ENCODE assay signal across 34 cellular contexts in genomic region chr3:11413071-11413470, GRCh38.
"Had no signal": no experiment of that assay in that cellular context is flagged by ENCODE, and none has a peak within 500 bp of the region (broad histone marks: within the 10 kb centered on the region; RNA-seq: fewer than 3 reads in every experiment).

No MANE protein-coding gene starts in this region.

- H3K27me3 ChIP-seq: ascending aorta, cardiac muscle cell had no signal

- H3K4me1 Mint-ChIP-seq: activated B cell treated with CpG ODN at 0.5 μM for 24 hours, brain had no signal

- H3K36me3 ChIP-seq: cardiac muscle cell had no signal

- H3K4me3 ChIP-seq: ascending aorta, cardiac muscle cell had no signal

- DNase-seq: activated B cell treated with CpG ODN at 0.5 μM for 24 hours; activated CD4-positive, alpha-beta memory T cell treated with anti-CD3 and anti-CD28 coated beads for 36 hours; activated CD4-positive, alpha-beta T cell treated with anti-CD3 and anti-CD28 coated beads for 4 hours; activated CD4-positive, alpha-beta T cell treated with anti-CD3 and anti-CD28 coated beads, Interleukin-2, amount 10 ng/mL, durations not matched to agents 24 days and 14 days; activated CD4-positive, alpha-beta T cell treated with anti-CD3 and anti-CD28 coated beads, Interleukin-2, amount 50 U/mL, for 1 hour; activated CD4-positive, alpha-beta T cell treated with anti-CD3 and anti-CD28 coated beads, Interleukin-2, amount 50 U/mL, for 4 hours; activated CD4-positive, CD25-positive, alpha-beta regulatory T cell treated with anti-CD3 and anti-CD28 coated beads, Interleukin-2, amount 50 U/mL, for 72 hours; activated CD8-positive, alpha-beta memory T cell treated with anti-CD3 and anti-CD28 coated beads, Interleukin-2, amount 50 U/mL, for 4 hours; activated CD8-positive, alpha-beta T cell treated with anti-CD3 and anti-CD28 coated beads for 36 hours; activated effector memory CD4-positive, alpha-beta T cell treated with anti-CD3 and anti-CD28 coated beads, Interleukin-2, amount 50 U/mL, for 16 hours; activated gamma-delta T cell treated with Interleukin-2 at 50 U/mL for 16 hours; activated naive CD4-positive, alpha-beta T cell; activated naive CD4-positive, alpha-beta T cell treated with anti-CD3 and anti-CD28 coated beads for 36 hours; activated naive CD4-positive, alpha-beta T cell treated with anti-CD3 and anti-CD28 coated beads, Interleukin-2, amount 50 U/mL, for 16 hours; activated naive CD8-positive, alpha-beta T cell treated with anti-CD3 and anti-CD28 coated beads for 36 hours; activated T-cell treated with anti-CD3 and anti-CD28 coated beads for 4 hours; activated T-cell treated with anti-CD3 and anti-CD28 coated beads, Interleukin-2, amount 50 U/mL, for 1 hour; activated T-cell treated with anti-CD3 and anti-CD28 coated beads, Interleukin-2, amount 50 U/mL, for 4 hours; activated T-cell treated with anti-CD3 and anti-CD28 coated beads, Interleukin-2, amount 50 U/mL, for 72 hours; amygdala; anterior cingulate cortex; caudate nucleus; T-helper 1 cell; T-helper 2 cell; T-helper 9 cell had no signal

- H3K27ac Mint-ChIP-seq: activated B cell treated with CpG ODN at 0.5 μM for 24 hours; activated CD4-positive, alpha-beta memory T cell treated with anti-CD3 and anti-CD28 coated beads for 36 hours; activated CD4-positive, alpha-beta T cell treated with anti-CD3 and anti-CD28 coated beads, Interleukin-2, amount 10 ng/mL, durations not matched to agents 24 days and 14 days; activated naive CD4-positive, alpha-beta T cell treated with anti-CD3 and anti-CD28 coated beads for 36 hours; activated naive CD4-positive, alpha-beta T cell treated with anti-CD3 and anti-CD28 coated beads, Interleukin-2, amount 50 U/mL, for 72 hours; activated naive CD8-positive, alpha-beta T cell treated with anti-CD3 and anti-CD28 coated beads for 36 hours; activated T-cell treated with anti-CD3 and anti-CD28 coated beads, Interleukin-2, amount 50 U/mL, for 72 hours; activated T-helper 1 cell treated with anti-CD3 and anti-CD28 coated beads, Interleukin-12 subunit alpha, Interleukin-12 subunit beta, Interleukin-2, Interleukin-4 antibody, amounts not matched to agents 30 ng/mL and 10 ng/mL and 1 ng/mL, durations not matched to agents 14 hours and 24 hours and 36 hours; activated T-helper 17 cell treated with anti-CD3 and anti-CD28 coated beads, Interleukin-2, amount 50 U/mL, for 72 hours; T-helper 1 cell treated with Interleukin-12 subunit alpha and Interleukin-12 subunit beta and Interleukin-4 antibody, amounts not matched to agents 30 μg/mL and 1 μg/mL, for 36 hours; T-helper 2 cell treated with Interferon-gamma antibody and Interleukin-4, amounts not matched to agents 5 μg/mL and 100 μg/mL, for 36 hours had no signal

- H3K4me3 Mint-ChIP-seq: activated B cell treated with CpG ODN at 0.5 μM for 24 hours; activated CD4-positive, alpha-beta memory T cell treated with anti-CD3 and anti-CD28 coated beads for 36 hours; activated CD4-positive, alpha-beta T cell treated with anti-CD3 and anti-CD28 coated beads, Interleukin-2, amount 10 ng/mL, durations not matched to agents 24 days and 14 days; activated CD8-positive, alpha-beta T cell treated with anti-CD3 and anti-CD28 coated beads for 36 hours; activated naive CD4-positive, alpha-beta T cell treated with anti-CD3 and anti-CD28 coated beads for 36 hours; activated naive CD8-positive, alpha-beta T cell treated with anti-CD3 and anti-CD28 coated beads for 36 hours; activated T-cell treated with anti-CD3 and anti-CD28 coated beads, Interleukin-2, amount 50 U/mL, for 4 hours; activated T-cell treated with anti-CD3 and anti-CD28 coated beads, Interleukin-2, amount 50 U/mL, for 72 hours; activated T-helper 1 cell treated with anti-CD3 and anti-CD28 coated beads, Interleukin-12 subunit alpha, Interleukin-12 subunit beta, Interleukin-2, Interleukin-4 antibody, amounts not matched to agents 30 ng/mL and 10 ng/mL and 1 ng/mL, durations not matched to agents 14 hours and 24 hours and 36 hours; activated T-helper 17 cell treated with anti-CD3 and anti-CD28 coated beads, Interleukin-2, amount 50 U/mL, for 72 hours; brain; T-helper 1 cell treated with Interleukin-12 subunit alpha and Interleukin-12 subunit beta and Interleukin-4 antibody, amounts not matched to agents 30 μg/mL and 1 μg/mL, for 36 hours; T-helper 2 cell treated with Interferon-gamma antibody and Interleukin-4, amounts not matched to agents 5 μg/mL and 100 μg/mL, for 36 hours had no signal

- H3K27ac ChIP-seq: ascending aorta, cardiac muscle cell, VCaP had no signal

- H3K27me3 Mint-ChIP-seq: activated B cell treated with CpG ODN at 0.5 μM for 24 hours; activated CD4-positive, alpha-beta memory T cell treated with anti-CD3 and anti-CD28 coated beads for 36 hours; activated CD4-positive, alpha-beta T cell treated with anti-CD3 and anti-CD28 coated beads, Interleukin-2, amount 10 ng/mL, durations not matched to agents 24 days and 14 days; activated CD8-positive, alpha-beta T cell treated with anti-CD3 and anti-CD28 coated beads for 36 hours; activated naive CD8-positive, alpha-beta T cell treated with anti-CD3 and anti-CD28 coated beads for 36 hours; activated T-helper 17 cell treated with anti-CD3 and anti-CD28 coated beads, Interleukin-2, amount 50 U/mL, for 72 hours; brain had no signal
